ENCODE assay signal across 8 cellular contexts in the genomic region with DNA sequence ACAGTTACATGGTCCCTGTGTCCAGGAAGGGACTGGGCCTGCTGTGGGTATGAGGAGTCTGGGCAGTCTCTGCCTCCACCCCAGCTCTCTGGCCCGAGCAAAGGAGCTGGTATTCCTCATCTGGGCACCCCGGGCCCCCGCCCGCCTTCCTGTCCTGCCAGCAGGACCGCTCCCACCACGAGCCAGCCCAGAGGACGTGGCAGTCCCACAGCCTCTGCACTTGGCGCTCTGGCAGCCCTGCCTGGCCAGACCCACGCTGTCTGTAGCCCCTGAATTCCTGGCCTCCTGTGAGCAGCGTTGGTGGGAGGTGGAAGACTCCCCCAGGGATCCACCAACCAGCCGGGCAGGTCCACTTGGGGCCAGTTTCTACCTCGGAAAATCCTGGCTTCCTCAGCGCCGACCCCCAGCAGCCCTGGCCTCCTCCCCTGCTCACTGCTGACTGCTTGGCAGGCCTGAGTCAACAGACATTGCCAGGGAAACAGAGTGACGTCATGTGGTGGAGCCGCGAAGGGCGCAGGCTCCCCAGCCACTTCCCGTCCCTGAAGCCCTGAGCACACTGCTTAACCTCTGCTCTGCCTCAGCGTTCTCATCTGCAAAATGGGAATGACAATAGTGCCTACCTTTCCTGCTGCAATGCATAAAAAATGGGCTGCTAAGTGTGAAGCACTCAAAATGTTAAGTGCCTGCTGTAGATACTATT. TPM values are rescaled to one million over a fixed set of nuclear protein-coding genes. Genes with fewer than 3 reads are reported as not detected.
A peak's percentile ranks its signal among the peaks of the same experiment; 100 is the strongest.
DNase-seq lines count a peak whose midpoint lies in the region; ATAC-seq and TF ChIP-seq lines count a peak whose summit lies in the region.

No MANE protein-coding gene starts in this region.

- no peaks in the 10 kb centered on the region for H4K20me1 ChIP-seq in PC-3 (ENCODE audit: low read length)

- H3F3A ChIP-seq in PC-3 (ENCODE audit: low read length, unreplicated experiment) = no peaks in the 10 kb centered on the region

- H3K9me2 ChIP-seq in PC-3 (replicated peaks; ENCODE audit: low read length) = no peaks in the 10 kb centered on the region

- ATAC-seq in PC-3 = peak; percentile 84

- H3K4me1 ChIP-seq in PC-3 (ENCODE audit: insufficient read depth, low read length) = peaks cover 18% of the 10 kb centered on the region

- intact Hi-C loops in PC-3 (cut with micrococcal nuclease) = no loop called here

- no peaks in the 10 kb centered on the region for H3K27me3 ChIP-seq in PC-3 (ENCODE audit: low read length)

- TF ChIP-seq CTCF in PC-3 (conservative IDR thresholded peaks at IDR 0.05; ENCODE audit: low read depth, low read length) = no peak

- H3K27ac ChIP-seq in PC-3 (ENCODE audit: low read length) = peak overlapping the region; percentile 71

- CTCF ChIA-PET in PC-3 (lab: Charles Lee) = interaction anchor here (1.1 kb wide), 1 partner anchor 8 kb away, joined by 4 read pairs; no protein-coding TSS in a partner anchor

- no peaks in the 10 kb centered on the region for H3K79me2 ChIP-seq in PC-3 (ENCODE audit: low read length)

- POLR2A ChIA-PET in PC-3 (lab: Charles Lee; ENCODE audit: unreplicated experiment) = no interaction called here

- H2AFZ ChIP-seq in PC-3 (ENCODE audit: low read length) = peak overlapping the region; percentile 77

- peak overlapping the region; percentile 67 for H3K9ac ChIP-seq in PC-3 (ENCODE audit: low read length)

- DNase-seq in activated naive CD4-positive, alpha-beta T cell treated with Interleukin-2 at 50 U/mL for 16 hours = peak; percentile 79
- no peak for DNase-seq in activated naive CD4-positive, alpha-beta T cell treated with anti-CD3 and anti-CD28 coated beads, Interleukin-2, amount 50 U/mL, for 16 hours
- DNase-seq in PC-3 (peak; percentile 85), fibroblast of peridontal ligament (ENCODE audit: extremely low read depth) (peak; percentile 96), non-pigmented ciliary epithelial cell (ENCODE audit: low read depth) (peak; percentile 65), superior temporal gyrus (ENCODE audit: extremely low spot score) (peak; percentile 86), COLO829 (ENCODE audit: low spot score) (no peak)
- DNase-seq in activated T-helper 1 cell treated with anti-CD3 and anti-CD28 coated beads, Interleukin-2, amount 50 U/mL, for 16 hours (ENCODE audit: low read depth in 1 of 2, low spot score in 1 of 2) = peak; percentile 35 to 36

- no peaks in the 10 kb centered on the region for H3K9me3 ChIP-seq in PC-3 (ENCODE audit: low read length)

- BruUV-seq in PC-3 (replicated peaks; lab: Mats Ljungman, UMichigan) = TSS peak; percentile 92

- no peaks in the 10 kb centered on the region for H3K36me3 ChIP-seq in PC-3 (ENCODE audit: low read depth, low read length)

- peak overlapping the region; percentile 83 for H3K4me2 ChIP-seq in PC-3 (ENCODE audit: low read length)

- H3K4me3 ChIP-seq in PC-3 (ENCODE audit: low read length) = peak overlapping the region; percentile 50; the same call in 1 of the 2 replicates

RNA-seq across cellular contexts. Expression of gene LIMK1, which starts 21.6 kb away (rescaled TPM):
- 40.3 and 54.3 TPM in 2 replicates for total RNA-seq in PC-3 (2014; rRNA removed)

RNA-seq across cellular contexts. Expression of gene ELN, which starts 34.0 kb away (rescaled TPM):
- total RNA-seq in PC-3 (2014; rRNA removed) = 0.07 TPM in 1 of 2 replicates, not detected in the other

Comparison
In these comparisons a context has a peak if more than half of its experiments do, and no peak if none do; other contexts are left out.
1. DNase-seq: peak in activated naive CD4-positive, alpha-beta T cell treated with Interleukin-2 at 50 U/mL for 16 hours (single experiment), PC-3 (single experiment), activated T-helper 1 cell treated with anti-CD3 and anti-CD28 coated beads, Interleukin-2, amount 50 U/mL, for 16 hours (2 of 2), fibroblast of peridontal ligament (single experiment), non-pigmented ciliary epithelial cell (single experiment) and superior temporal gyrus (single experiment); none in activated naive CD4-positive, alpha-beta T cell treated with anti-CD3 and anti-CD28 coated beads, Interleukin-2, amount 50 U/mL, for 16 hours (single experiment) and COLO829 (single experiment).